In the genomic region with DNA sequence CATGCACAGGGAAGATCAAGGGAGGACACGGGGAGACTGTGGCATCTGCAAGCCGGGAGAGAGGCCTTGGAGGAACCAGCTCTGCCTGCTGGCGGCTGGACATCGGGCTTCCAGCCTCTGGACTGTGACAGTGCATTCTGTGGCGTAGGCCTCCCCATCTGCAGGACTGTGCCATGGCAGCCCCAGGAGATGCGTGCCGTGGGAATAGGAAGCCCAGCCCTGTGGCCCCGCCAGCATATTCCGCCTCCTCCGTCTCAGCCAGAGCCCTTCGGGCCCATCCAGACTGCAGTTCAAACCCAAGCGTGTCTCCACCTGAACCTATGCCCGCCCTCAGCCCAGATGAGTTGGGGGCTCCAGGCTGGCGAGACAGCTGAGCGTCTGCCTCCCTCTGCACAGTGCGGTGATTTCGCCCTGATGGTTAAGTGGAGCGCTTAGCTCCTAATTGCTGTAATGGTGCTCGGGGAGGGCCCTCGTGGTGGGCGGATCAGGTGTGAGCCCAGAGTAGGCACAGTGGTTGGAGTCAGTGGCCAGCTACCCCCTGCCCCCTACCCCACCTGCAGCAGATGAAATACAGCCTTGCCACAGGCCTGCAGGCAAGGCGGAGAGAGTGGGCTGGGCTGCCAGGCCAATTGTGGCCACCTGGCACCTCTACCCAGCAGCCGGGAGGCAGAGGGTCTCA, we compare ENCODE assay signal across 18 cellular contexts.
"Had no signal": no experiment of that assay in that cellular context is flagged by ENCODE, and none has a peak within 500 bp of the region (broad histone marks: within the 10 kb centered on the region; RNA-seq: fewer than 3 reads in every experiment).

No MANE protein-coding gene starts in this region.

- H3K9me3 ChIP-seq: ascending aorta, transverse colon had no signal

- H3K4me3 ChIP-seq: ascending aorta, gastroesophageal sphincter, heart left ventricle, skin epidermis, transverse colon had no signal

- H3K27ac ChIP-seq: ascending aorta, gastroesophageal sphincter, heart left ventricle, skin epidermis, transverse colon had no signal

- H3K4me1 ChIP-seq: ascending aorta, gastroesophageal sphincter, heart left ventricle, transverse colon had no signal

- ATAC-seq: activated CD4-positive, CD25-positive, alpha-beta regulatory T cell treated with anti-CD3 and anti-CD28 coated beads, Interleukin-2, amount 50 U/mL, for 24 hours; esophagus mucosa; gastroesophageal sphincter; heart left ventricle had no signal

- DNase-seq: activated gamma-delta T cell; cerebellar nuclear complex; effector CD8-positive, alpha-beta T cell; heart left ventricle; immature natural killer cell; nephron progenitor cell; occipital lobe; right cardiac atrium; stimulated activated CD4-positive, alpha-beta T cell treated with anti-CD3 and anti-CD28 coated beads, Interleukin-15, amount 100 ng/mL, for 24 hours; stimulated activated CD4-positive, alpha-beta T cell treated with anti-CD3 and anti-CD28 coated beads, Interleukin-2, amount 100 ng/mL, for 48 hours; T-helper 1 cell; T1000; transverse colon had no signal

- H3K36me3 ChIP-seq: ascending aorta, gastroesophageal sphincter, heart left ventricle, transverse colon had no signal

- H3K27me3 ChIP-seq: ascending aorta, transverse colon had no signal
